9 cellular contexts compared by ENCODE assay signal in genomic region chr11:124623861-124624525, GRCh38. TPM values are rescaled to one million over a fixed set of nuclear protein-coding genes. Genes with fewer than 3 reads are reported as not detected.
DNase-seq lines count a peak whose midpoint lies in the region; ATAC-seq and TF ChIP-seq lines count a peak whose summit lies in the region.
"Had no signal": no experiment of that assay in that cellular context is flagged by ENCODE, and none has a peak within 500 bp of the region (broad histone marks: within the 10 kb centered on the region; RNA-seq: fewer than 3 reads in every experiment).

No MANE protein-coding gene starts in this region.

- DNase-seq in left ventricle myocardium inferior (no peak), cardiac septum (ENCODE audit: low spot score) (no peak), astrocyte of the spinal cord (ENCODE audit: low read depth, low spot score) (no peak), memory B cell (ENCODE audit: low spot score in 2 of 2) (no peak), uterus (no peak), NCI-H524 (lab: John Stamatoyannopoulos, UW) (no peak), SW480 (ENCODE audit: low spot score) (no peak)
- DNase-seq: effector CD4-positive, alpha-beta T cell had no signal

- H3K4me3 ChIP-seq in left ventricle myocardium inferior (peak overlapping the region; percentile 97), astrocyte of the spinal cord (ENCODE audit: low read depth, low read length) (peak overlapping the region; percentile 97), uterus (peak overlapping the region; percentile 88 to 95)

- peaks cover 4% of the 10 kb centered on the region for H3K27me3 Mint-ChIP-seq in memory B cell

- in situ Hi-C loops in astrocyte of the spinal cord (cut with HindIII; ENCODE audit: low sequenced_read_pairs), result no loop called here

- TF ChIP-seq POLR2A in uterus (IDR thresholded peaks at IDR 0.05), result no peak

- peaks cover 18% of the 10 kb centered on the region for H3K4me1 Mint-ChIP-seq in memory B cell

- ATAC-seq in memory B cell (ENCODE audit: low read depth) (no peak), GM18502 (IDR thresholded peaks at IDR 0.05; ENCODE audit: poor library complexity, unreplicated experiment) (no peak)

- H3K27ac ChIP-seq in left ventricle myocardium inferior (replicated peaks) (peak overlapping the region; percentile 95), uterus (no peak overlapping the region)

- no peaks in the 10 kb centered on the region for H3K9me3 Mint-ChIP-seq in memory B cell

- peaks cover 37% of the 10 kb centered on the region for H3K4me1 ChIP-seq in left ventricle myocardium inferior
- no peaks in the 10 kb centered on the region for H3K4me1 ChIP-seq in uterus

- H3K36me3 ChIP-seq in left ventricle myocardium inferior (peaks cover 39% of the 10 kb centered on the region), uterus (no peaks in the 10 kb centered on the region)

- peak overlapping the region; percentile 89 for H3K27ac Mint-ChIP-seq in memory B cell

- intact Hi-C loops in left ventricle myocardium inferior (cut with micrococcal nuclease), result no loop called here
- intact Hi-C loops in cardiac septum (cut with DNase I), result no loop called here
- intact Hi-C loops in uterus (cut with DNase I; ENCODE audit: low total_unique reads), result no loop called here

- H3K36me3 Mint-ChIP-seq in memory B cell, result peaks cover 19% of the 10 kb centered on the region

- H3K4me3 Mint-ChIP-seq in memory B cell, result peak overlapping the region; percentile 89

- H3K27me3 ChIP-seq in left ventricle myocardium inferior (ENCODE audit: low read depth) (no peaks in the 10 kb centered on the region), uterus (no peaks in the 10 kb centered on the region)

- H3K9me3 ChIP-seq in left ventricle myocardium inferior (replicated peaks) (no peaks in the 10 kb centered on the region), uterus (no peaks in the 10 kb centered on the region)

- TF ChIP-seq CTCF in left ventricle myocardium inferior (IDR thresholded peaks at IDR 0.05; ENCODE audit: borderline replicate concordance) (no peak), astrocyte of the spinal cord (IDR thresholded peaks at IDR 0.05; ENCODE audit: low read depth, low read length) (no peak), uterus (IDR thresholded peaks at IDR 0.05) (no peak)

RNA-seq across cellular contexts. Expression of gene TBRG1, which starts 1.3 kb away (rescaled TPM):
- total RNA-seq in left ventricle myocardium inferior (23.3 TPM), cardiac septum (21.3 TPM), uterus (10 to 100 TPM; 25.4 to 61.0 (median 38.9) TPM)

RNA-seq across cellular contexts. Expression of gene PANX3, which starts 12.8 kb away (rescaled TPM):
- total RNA-seq in left ventricle myocardium inferior (not detected), cardiac septum (not detected), uterus (not detected)

RNA-seq across cellular contexts. Expression of gene SIAE, which starts 49.5 kb away (rescaled TPM):
- total RNA-seq in left ventricle myocardium inferior (68.8 TPM), cardiac septum (42.5 TPM), uterus (1 to 10 TPM in 3 of 4 donors, under 1 TPM in 1; 0.77 to 7.5 (median 5.3) TPM)

RNA-seq across cellular contexts. Expression of gene SPA17, which starts 49.7 kb away (rescaled TPM):
- total RNA-seq in left ventricle myocardium inferior, result 3.0 TPM
- total RNA-seq in cardiac septum, result 1.8 TPM
- 1 to 10 TPM in 3 of 4 donors, under 1 TPM in 1; 0.51 to 9.0 (median 2.7) TPM for total RNA-seq in uterus

RNA-seq across cellular contexts. Expression of gene OR8A1, which starts 54.2 kb away (rescaled TPM):
- total RNA-seq in left ventricle myocardium inferior (not detected), cardiac septum (not detected), uterus (not detected)
